2 cellular contexts compared by ENCODE assay signal in the genomic region with DNA sequence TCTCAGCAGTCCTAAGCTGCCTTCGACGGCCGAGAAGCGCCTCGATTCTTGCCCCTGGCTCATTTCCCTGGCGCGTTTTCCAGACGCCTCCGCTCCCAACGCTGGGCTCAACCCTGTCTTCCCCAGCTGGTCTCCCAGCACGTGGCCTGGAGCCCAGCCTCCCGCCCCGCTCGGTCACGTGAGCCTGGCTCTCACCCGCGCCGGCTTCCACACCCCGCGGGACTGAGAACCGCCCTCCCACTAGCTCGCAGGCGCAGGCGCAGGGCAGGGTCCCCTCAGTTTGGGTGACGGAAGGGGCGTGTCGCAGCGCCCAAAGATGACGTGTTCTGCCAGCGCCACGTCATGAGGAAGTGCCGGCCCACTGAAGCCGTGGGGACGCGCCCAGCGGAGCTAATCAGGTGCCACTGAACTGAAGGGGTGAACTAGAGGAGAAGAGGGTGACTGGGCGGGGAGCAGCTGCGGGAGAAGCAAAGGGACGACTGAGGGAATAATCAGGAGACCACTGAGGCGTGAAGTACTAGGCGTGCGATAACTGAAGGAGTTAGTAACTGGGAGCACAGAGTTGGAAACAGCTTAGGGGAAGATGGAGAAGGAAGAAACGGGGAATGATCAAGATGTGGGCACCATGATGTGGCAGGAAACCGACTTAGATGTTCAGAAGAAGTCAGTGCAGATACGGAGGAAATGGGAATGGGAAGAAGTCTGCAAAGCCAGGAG.
TF ChIP-seq lines count a peak whose summit lies in the region.

A gene with protein sequence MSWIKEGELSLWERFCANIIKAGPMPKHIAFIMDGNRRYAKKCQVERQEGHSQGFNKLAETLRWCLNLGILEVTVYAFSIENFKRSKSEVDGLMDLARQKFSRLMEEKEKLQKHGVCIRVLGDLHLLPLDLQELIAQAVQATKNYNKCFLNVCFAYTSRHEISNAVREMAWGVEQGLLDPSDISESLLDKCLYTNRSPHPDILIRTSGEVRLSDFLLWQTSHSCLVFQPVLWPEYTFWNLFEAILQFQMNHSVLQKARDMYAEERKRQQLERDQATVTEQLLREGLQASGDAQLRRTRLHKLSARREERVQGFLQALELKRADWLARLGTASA (plus strand): TSS at position 343 of the 717 bp plus-strand sequence. CDS start 625 bp downstream, outside the sequence.

TF ChIP-seq in IMR-90, 13 proteins besides CTCF, POLR2A, EP300 and RAD21:
- TF ChIP-seq MAFK (IDR thresholded peaks at IDR 0.05; ENCODE audit: low read depth, low read length) (no peak), RFX5 (IDR thresholded peaks at IDR 0.05; ENCODE audit: low read depth, low read length) (no peak), MAZ (IDR thresholded peaks at IDR 0.05; ENCODE audit: borderline replicate concordance, low read depth, low read length) (peak; percentile 98), CHD1 (IDR thresholded peaks at IDR 0.05; ENCODE audit: low read depth, low read length) (no peak), SMC3 (IDR thresholded peaks at IDR 0.05; ENCODE audit: low read depth, low read length) (no peak), FOS (IDR thresholded peaks at IDR 0.05; ENCODE audit: low read depth, low read length) (peak; percentile 35), BHLHE40 (IDR thresholded peaks at IDR 0.05; ENCODE audit: low read depth, low read length) (peak; percentile 95), MXI1 (IDR thresholded peaks at IDR 0.05; ENCODE audit: borderline replicate concordance, low read depth, low read length) (peak; percentile 91), RCOR1 (IDR thresholded peaks at IDR 0.05; ENCODE audit: insufficient replicate concordance, low read length) (no peak), NFE2L2 (IDR thresholded peaks at IDR 0.05; ENCODE audit: low read depth, low read length) (0 out of 2 replicates have a peak, but pooled peaks have one; percentile 4), CEBPB (IDR thresholded peaks at IDR 0.05; ENCODE audit: low read depth, low read length) (no peak)
- TF ChIP-seq, protein P1, sequence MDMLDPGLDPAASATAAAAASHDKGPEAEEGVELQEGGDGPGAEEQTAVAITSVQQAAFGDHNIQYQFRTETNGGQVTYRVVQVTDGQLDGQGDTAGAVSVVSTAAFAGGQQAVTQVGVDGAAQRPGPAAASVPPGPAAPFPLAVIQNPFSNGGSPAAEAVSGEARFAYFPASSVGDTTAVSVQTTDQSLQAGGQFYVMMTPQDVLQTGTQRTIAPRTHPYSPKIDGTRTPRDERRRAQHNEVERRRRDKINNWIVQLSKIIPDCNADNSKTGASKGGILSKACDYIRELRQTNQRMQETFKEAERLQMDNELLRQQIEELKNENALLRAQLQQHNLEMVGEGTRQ (IDR thresholded peaks at IDR 0.05; ENCODE audit: low read depth, low read length): peak; percentile 100
- TF ChIP-seq, protein P2, sequence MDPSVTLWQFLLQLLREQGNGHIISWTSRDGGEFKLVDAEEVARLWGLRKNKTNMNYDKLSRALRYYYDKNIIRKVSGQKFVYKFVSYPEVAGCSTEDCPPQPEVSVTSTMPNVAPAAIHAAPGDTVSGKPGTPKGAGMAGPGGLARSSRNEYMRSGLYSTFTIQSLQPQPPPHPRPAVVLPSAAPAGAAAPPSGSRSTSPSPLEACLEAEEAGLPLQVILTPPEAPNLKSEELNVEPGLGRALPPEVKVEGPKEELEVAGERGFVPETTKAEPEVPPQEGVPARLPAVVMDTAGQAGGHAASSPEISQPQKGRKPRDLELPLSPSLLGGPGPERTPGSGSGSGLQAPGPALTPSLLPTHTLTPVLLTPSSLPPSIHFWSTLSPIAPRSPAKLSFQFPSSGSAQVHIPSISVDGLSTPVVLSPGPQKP (IDR thresholded peaks at IDR 0.05; ENCODE audit: borderline replicate concordance, low read depth, low read length): no peak
TF ChIP-seq in IMR-90: peak in this region for 6.

TF ChIP-seq in endothelial cell of umbilical vein, 7 proteins besides CTCF, POLR2A, EP300 and RAD21:
- no peak for TF ChIP-seq MYC (IDR thresholded peaks at IDR 0.05; ENCODE audit: low read depth, low read length)
- TF ChIP-seq, protein P3, sequence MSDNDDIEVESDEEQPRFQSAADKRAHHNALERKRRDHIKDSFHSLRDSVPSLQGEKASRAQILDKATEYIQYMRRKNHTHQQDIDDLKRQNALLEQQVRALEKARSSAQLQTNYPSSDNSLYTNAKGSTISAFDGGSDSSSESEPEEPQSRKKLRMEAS (IDR thresholded peaks at IDR 0.05; ENCODE audit: insufficient read depth, insufficient read length): peak; percentile 100
- peak; percentile 42 for TF ChIP-seq POLR2AphosphoS5 (IDR thresholded peaks at IDR 0.05; ENCODE audit: insufficient read depth, low read depth, low read length)
- TF ChIP-seq EZH2 (IDR thresholded peaks at IDR 0.05; ENCODE audit: borderline replicate concordance, low read depth, low read length, severe bottlenecking): no peak
- TF ChIP-seq JUN (IDR thresholded peaks at IDR 0.05; ENCODE audit: borderline replicate concordance, insufficient read depth, insufficient read length, low read depth): peak; percentile 28
- TF ChIP-seq GATA2 (IDR thresholded peaks at IDR 0.05; ENCODE audit: insufficient read depth, insufficient read length, low read depth, low read length): no peak
- TF ChIP-seq FOS (IDR thresholded peaks at IDR 0.05; ENCODE audit: borderline replicate concordance, insufficient read depth, low read length): no peak
